Comparison of ENCODE assay signal across 1 cellular context in genomic region chr20:5172903-5173463, GRCh38.
TF ChIP-seq lines count a peak whose summit lies in the region.

No MANE protein-coding gene starts in this region.

TF ChIP-seq in HepG2, 621 proteins besides CTCF, POLR2A, EP300 and RAD21 (continued from another document and continues in another):
- TF ChIP-seq CSRNP1 (CRISPR knock-in tag; IDR thresholded peaks at IDR 0.05) = no peak
- no peak for TF ChIP-seq NONO (IDR thresholded peaks at IDR 0.05)
- TF ChIP-seq NONO (CRISPR knock-in tag; conservative IDR thresholded peaks at IDR 0.05) = no peak
- peak; percentile 44; the same call in 1 of the 2 replicates for TF ChIP-seq ZSCAN25 (CRISPR knock-in tag; IDR thresholded peaks at IDR 0.05)
- TF ChIP-seq ZNF232 (CRISPR knock-in tag; IDR thresholded peaks at IDR 0.05; ENCODE audit: borderline replicate concordance) = 0 out of 2 replicates have a peak, but pooled peaks have one; percentile 35
- peak; percentile 66; the same call in 1 of the 2 replicates for TF ChIP-seq ZNF414 (CRISPR knock-in tag; IDR thresholded peaks at IDR 0.05)
- peak; percentile 76; the same call in 1 of the 2 replicates for TF ChIP-seq ZNF160 (CRISPR knock-in tag; IDR thresholded peaks at IDR 0.05)
- peak; percentile 76 for TF ChIP-seq HDAC2 (CRISPR knock-in tag; IDR thresholded peaks at IDR 0.05)
- 0 out of 2 replicates have a peak, but pooled peaks have one; percentile 1 for TF ChIP-seq SNAPC5 (CRISPR knock-in tag; IDR thresholded peaks at IDR 0.05; ENCODE audit: borderline replicate concordance)
- peak; percentile 68; the same call in 1 of the 2 replicates for TF ChIP-seq PITX1 (CRISPR knock-in tag; IDR thresholded peaks at IDR 0.05)
- TF ChIP-seq SAP130 (CRISPR knock-in tag; IDR thresholded peaks at IDR 0.05; ENCODE audit: low read depth) = peak; percentile 93
- TF ChIP-seq ZBED4 (CRISPR knock-in tag; IDR thresholded peaks at IDR 0.05; ENCODE audit: borderline replicate concordance) = peak; percentile 47; the same call in 1 of the 2 replicates
- TF ChIP-seq STAG1 (CRISPR knock-in tag; IDR thresholded peaks at IDR 0.05) = peak; percentile 48
- TF ChIP-seq PAXIP1 (CRISPR knock-in tag; conservative IDR thresholded peaks at IDR 0.05) = peak; percentile 86
- peak; percentile 39; the same call in 1 of the 2 replicates for TF ChIP-seq DMAP1 (CRISPR knock-in tag; IDR thresholded peaks at IDR 0.05)
- TF ChIP-seq KMT2B (CRISPR knock-in tag; IDR thresholded peaks at IDR 0.05) = peak; percentile 63; the same call in 1 of the 2 replicates
- peak in 1 of 2 experiments; percentile 50; a peak in 1 of 4 replicates for TF ChIP-seq NR2F1 (CRISPR knock-in tag; IDR thresholded peaks at IDR 0.05)
- peak; percentile 55; the same call in 1 of the 2 replicates for TF ChIP-seq HHEX (CRISPR knock-in tag; IDR thresholded peaks at IDR 0.05)
- TF ChIP-seq ARID4A (CRISPR knock-in tag; IDR thresholded peaks at IDR 0.05; ENCODE audit: borderline replicate concordance) = peak; percentile 81; the same call in 1 of the 2 replicates
- TF ChIP-seq TFDP1 (CRISPR knock-in tag; IDR thresholded peaks at IDR 0.05; ENCODE audit: borderline replicate concordance) = no peak
- TF ChIP-seq RARA (CRISPR knock-in tag; IDR thresholded peaks at IDR 0.05) = peak; percentile 94
- TF ChIP-seq ZSCAN12 (CRISPR knock-in tag; IDR thresholded peaks at IDR 0.05) = no peak
- TF ChIP-seq MIER3 (CRISPR knock-in tag; IDR thresholded peaks at IDR 0.05; ENCODE audit: borderline replicate concordance) = peak; percentile 78; the same call in 1 of the 2 replicates
- TF ChIP-seq PPARG (CRISPR knock-in tag; conservative IDR thresholded peaks at IDR 0.05) = peak; percentile 76
- no peak for TF ChIP-seq ZNF782 (CRISPR knock-in tag; IDR thresholded peaks at IDR 0.05; ENCODE audit: borderline replicate concordance)
- peak; percentile 75; the same call in 1 of the 2 replicates for TF ChIP-seq TARDBP (CRISPR knock-in tag; IDR thresholded peaks at IDR 0.05)
- TF ChIP-seq FOXC1 (CRISPR knock-in tag; IDR thresholded peaks at IDR 0.05; ENCODE audit: borderline replicate concordance) = peak; percentile 83; the same call in 1 of the 2 replicates
- no peak for TF ChIP-seq KDM6A (CRISPR knock-in tag; IDR thresholded peaks at IDR 0.05; ENCODE audit: low read depth)
- no peak for TF ChIP-seq KLF13 (CRISPR knock-in tag; IDR thresholded peaks at IDR 0.05)
- peak; percentile 46; the same call in 1 of the 2 replicates for TF ChIP-seq ZBTB7B (CRISPR knock-in tag; IDR thresholded peaks at IDR 0.05)
- no peak for TF ChIP-seq ZNF878 (CRISPR knock-in tag; IDR thresholded peaks at IDR 0.05)
- TF ChIP-seq ZSCAN21 (CRISPR knock-in tag; IDR thresholded peaks at IDR 0.05; ENCODE audit: borderline replicate concordance) = no peak
- peak; percentile 79 for TF ChIP-seq GATAD2A (CRISPR knock-in tag; IDR thresholded peaks at IDR 0.05)
- TF ChIP-seq THAP11 (CRISPR knock-in tag; IDR thresholded peaks at IDR 0.05) = peak; percentile 36; the same call in 1 of the 2 replicates
- TF ChIP-seq IKZF5 (CRISPR knock-in tag; IDR thresholded peaks at IDR 0.05) = peak; percentile 100
- TF ChIP-seq ZNF124 (CRISPR knock-in tag; IDR thresholded peaks at IDR 0.05) = 0 out of 2 replicates have a peak, but pooled peaks have one; percentile 54
- 0 out of 2 replicates have a peak, but pooled peaks have one; percentile 55 for TF ChIP-seq ZNF12 (CRISPR knock-in tag; IDR thresholded peaks at IDR 0.05)
- peak; percentile 79; the same call in 1 of the 2 replicates for TF ChIP-seq BCL3 (CRISPR knock-in tag; IDR thresholded peaks at IDR 0.05)
- TF ChIP-seq CBX1 (IDR thresholded peaks at IDR 0.05; ENCODE audit: low read depth) = peak; percentile 10
- TF ChIP-seq ZNF567 (CRISPR knock-in tag; IDR thresholded peaks at IDR 0.05; ENCODE audit: borderline replicate concordance) = no peak
- peak; percentile 70; the same call in 1 of the 2 replicates for TF ChIP-seq HBP1 (CRISPR knock-in tag; IDR thresholded peaks at IDR 0.05; ENCODE audit: low read depth)
- TF ChIP-seq ARNT2 (CRISPR knock-in tag; IDR thresholded peaks at IDR 0.05; ENCODE audit: low read depth) = peak; percentile 48; the same call in 1 of the 2 replicates
- TF ChIP-seq ZNF678 (CRISPR knock-in tag; IDR thresholded peaks at IDR 0.05) = no peak
